In genomic region chr22:31085928-31086327, GRCh38 we compare ENCODE assay signal across 10 cellular contexts. TPM values are rescaled to one million over a fixed set of nuclear protein-coding genes. Genes with fewer than 3 reads are reported as not detected.
DNase-seq lines count a peak whose midpoint lies in the region; ATAC-seq lines count a peak whose summit lies in the region.
"Had no signal": no experiment of that assay in that cellular context is flagged by ENCODE, and none has a peak within 500 bp of the region (broad histone marks: within the 10 kb centered on the region; RNA-seq: fewer than 3 reads in every experiment).

No MANE protein-coding gene starts in this region.

- H3K4me1 Mint-ChIP-seq in stimulated activated naive CD8-positive, alpha-beta T cell treated with anti-CD3 and anti-CD28 coated beads, Interleukin-15, Interleukin-2, amounts not matched to agents 100 ng/mL and 50 ng/mL, for 24 hours (ENCODE audit: low read depth), result peaks cover 33% of the 10 kb centered on the region
- peaks cover 43% of the 10 kb centered on the region for H3K4me1 Mint-ChIP-seq in stimulated activated naive CD8-positive, alpha-beta T cell treated with anti-CD3 and anti-CD28 coated beads, Interleukin-15, amount 100 ng/mL, for 72 hours

- H3K36me3 ChIP-seq in muscle layer of colon (ENCODE audit: insufficient read depth, low read length) (peaks cover 43% of the 10 kb centered on the region), aorta (ENCODE audit: control insufficient read depth in 1 of 2, insufficient read depth in 2 of 2, low read length in 1 of 2) (peaks cover 4 to 6% of the 10 kb centered on the region in 2 donors)

- ATAC-seq in stimulated activated naive CD8-positive, alpha-beta T cell treated with anti-CD3 and anti-CD28 coated beads, Interleukin-15, amount 100 ng/mL, for 72 hours, result no peak
- ATAC-seq in aorta (ENCODE audit: low FRiP score), result no peak

- intact Hi-C loops in aorta (cut with DNase I), result loop anchor here (1.0 to 10.0 kb wide), 3 partner anchors 66 to 451 kb away; partner anchors contain the start of gene SLC35E4 (in 1 of the 2)

- 56 to 66% methylated on average over 3 of the region's 3 CpGs for WGBS in aorta, 2 donors

- peaks cover 71% of the 10 kb centered on the region for H3K4me1 ChIP-seq in muscle layer of colon (ENCODE audit: insufficient read depth, low read length)
- no peaks in the 10 kb centered on the region for H3K4me1 ChIP-seq in aorta (ENCODE audit: control insufficient read depth in 1 of 2, insufficient read depth in 2 of 2, low read length in 2 of 2)

- H3K27ac ChIP-seq in caudate nucleus (ENCODE audit: low read depth, low read length) (peak overlapping the region; percentile 99), muscle layer of colon (ENCODE audit: low read depth, low read length) (peak overlapping the region; percentile 97), aorta (ENCODE audit: low read depth in 1 of 2, low read length in 2 of 2) (peak overlapping the region; percentile 74 to 84)

- H3K4me3 Mint-ChIP-seq in stimulated activated naive CD8-positive, alpha-beta T cell treated with anti-CD3 and anti-CD28 coated beads, Interleukin-15, Interleukin-2, amounts not matched to agents 100 ng/mL and 50 ng/mL, for 24 hours, result peak overlapping the region; percentile 92
- peak overlapping the region in 1 of 2 donors; percentile 86 for H3K4me3 Mint-ChIP-seq in stimulated activated naive CD8-positive, alpha-beta T cell treated with anti-CD3 and anti-CD28 coated beads, Interleukin-15, amount 100 ng/mL, for 72 hours

- H3K27me3 ChIP-seq in muscle layer of colon (ENCODE audit: control insufficient read depth in 1 of 2, insufficient read depth in 2 of 2, low read length in 2 of 2) (no peaks in the 10 kb centered on the region), aorta (ENCODE audit: control insufficient read depth in 1 of 2, insufficient read depth in 2 of 2, low read length in 1 of 2) (no peaks in the 10 kb centered on the region)

- no peak overlapping the region for H3K27ac Mint-ChIP-seq in stimulated activated naive CD8-positive, alpha-beta T cell treated with anti-CD3 and anti-CD28 coated beads, Interleukin-15, Interleukin-2, amounts not matched to agents 100 ng/mL and 50 ng/mL, for 24 hours
- no peak overlapping the region for H3K27ac Mint-ChIP-seq in stimulated activated naive CD8-positive, alpha-beta T cell treated with anti-CD3 and anti-CD28 coated beads, Interleukin-15, amount 100 ng/mL, for 72 hours

- H3K27me3 Mint-ChIP-seq in stimulated activated naive CD8-positive, alpha-beta T cell treated with anti-CD3 and anti-CD28 coated beads, Interleukin-15, Interleukin-2, amounts not matched to agents 100 ng/mL and 50 ng/mL, for 24 hours, result no peaks in the 10 kb centered on the region
- H3K27me3 Mint-ChIP-seq in stimulated activated naive CD8-positive, alpha-beta T cell treated with anti-CD3 and anti-CD28 coated beads, Interleukin-15, amount 100 ng/mL, for 72 hours, result no peaks in the 10 kb centered on the region

- H3K9me3 ChIP-seq in muscle layer of colon (ENCODE audit: low read length), result no peaks in the 10 kb centered on the region
- no peaks in the 10 kb centered on the region for H3K9me3 ChIP-seq in aorta (ENCODE audit: control insufficient read depth, low read length)

- no peak for DNase-seq in stimulated activated naive CD8-positive, alpha-beta T cell treated with anti-CD3 and anti-CD28 coated beads, Interleukin-15, amount 100 ng/mL, for 72 hours
- DNase-seq in caudate nucleus (lab: John Stamatoyannopoulos, UW), result no peak
- no peak for DNase-seq in aorta
- no peak for DNase-seq in NOMO-1 treated with dmso at 0.1 percent for 144 hours (lab: John Stamatoyannopoulos, UW; ENCODE audit: unreplicated experiment)
- no peak for DNase-seq in NCI-H1048 (lab: John Stamatoyannopoulos, UW)
- DNase-seq in activated naive CD4-positive, alpha-beta T cell treated with Interleukin-2 at 50 U/mL for 16 hours, result no peak
- DNase-seq: cortex of kidney, WERI-Rb-1 had no signal

- no peaks in the 10 kb centered on the region for H3K9me3 Mint-ChIP-seq in stimulated activated naive CD8-positive, alpha-beta T cell treated with anti-CD3 and anti-CD28 coated beads, Interleukin-15, Interleukin-2, amounts not matched to agents 100 ng/mL and 50 ng/mL, for 24 hours
- no peaks in the 10 kb centered on the region for H3K9me3 Mint-ChIP-seq in stimulated activated naive CD8-positive, alpha-beta T cell treated with anti-CD3 and anti-CD28 coated beads, Interleukin-15, amount 100 ng/mL, for 72 hours

- H3K4me3 ChIP-seq in muscle layer of colon (ENCODE audit: low read depth in 1 of 2, low read length in 2 of 2) (peak overlapping the region; percentile 4 to 24), aorta (ENCODE audit: low read length in 2 of 2) (no peak overlapping the region)

- H3K36me3 Mint-ChIP-seq in stimulated activated naive CD8-positive, alpha-beta T cell treated with anti-CD3 and anti-CD28 coated beads, Interleukin-15, Interleukin-2, amounts not matched to agents 100 ng/mL and 50 ng/mL, for 24 hours (ENCODE audit: low read depth), result peaks cover 3% of the 10 kb centered on the region

- H3K9ac ChIP-seq in muscle layer of colon (ENCODE audit: low read length), result peak overlapping the region; percentile 58

RNA-seq across cellular contexts. Expression of gene SMTN, which starts 4.8 kb away (rescaled TPM):
- 1,000 to 10,000 TPM in 1 of 2 donors, 100 to 1,000 TPM in 1; 588 to 1,240 TPM for total RNA-seq in aorta
- 100 to 1,000 TPM in 1 of 2 donors, 10 to 100 TPM in 1; 97.7 to 554 TPM for polyA plus RNA-seq in aorta

RNA-seq across cellular contexts. Expression of gene SELENOM, which starts 21.4 kb away (rescaled TPM):
- 100 to 1,000 TPM; 368 to 526 TPM for total RNA-seq in aorta
- polyA plus RNA-seq in aorta, result 1,000 to 10,000 TPM in 1 of 2 donors, 100 to 1,000 TPM in 1; 806 to 1,228 TPM

RNA-seq across cellular contexts. Expression of gene INPP5J, which starts 36.8 kb away (rescaled TPM):
- total RNA-seq in aorta, result 1 to 10 TPM; 2.4 to 3.3 TPM
- 1 to 10 TPM; 7.6 to 8.3 TPM for polyA plus RNA-seq in aorta

RNA-seq across cellular contexts. Expression of gene PLA2G3, which starts 54.4 kb away (rescaled TPM):
- total RNA-seq in aorta, result not detected
- polyA plus RNA-seq in aorta, result under 1 TPM in 1 of 2 donors, not detected in 1; 0.33 TPM

Comparison
In these comparisons a context has a peak if more than half of its experiments do, and no peak if none do; other contexts are left out.
1. H3K4me3 ChIP-seq: peak in muscle layer of colon (2 of 2); none in aorta (0 of 2).
2. Peak in every context shown above with its lines, with median percentiles within 50 percentile points of each other: H3K27ac ChIP-seq.